Comparison of ENCODE assay signal across 1 cellular context in genomic region chr20:51562334-51563140, GRCh38.
TF ChIP-seq lines count a peak whose summit lies in the region.

No MANE protein-coding gene starts in this region.

TF ChIP-seq in HepG2, 621 proteins besides CTCF, POLR2A, EP300 and RAD21 (continued from another document and continues in another):
- TF ChIP-seq MAFF (IDR thresholded peaks at IDR 0.05; ENCODE audit: low read depth, low read length) (no peak), HINFP (CRISPR knock-in tag; IDR thresholded peaks at IDR 0.05; ENCODE audit: low read depth) (0 out of 2 replicates have a peak, but pooled peaks have one; percentile 36), ZNF574 (CRISPR knock-in tag; IDR thresholded peaks at IDR 0.05) (peak; percentile 37; the same call in 1 of the 2 replicates), ZNF556 (CRISPR knock-in tag; IDR thresholded peaks at IDR 0.05; ENCODE audit: borderline replicate concordance) (peak; percentile 47; the same call in 1 of the 2 replicates), ZNF800 (CRISPR knock-in tag; IDR thresholded peaks at IDR 0.05) (peak; percentile 100), HIVEP1 (CRISPR knock-in tag; IDR thresholded peaks at IDR 0.05) (no peak; the same call in 1 of the 2 replicates), ZBTB7B (CRISPR knock-in tag; IDR thresholded peaks at IDR 0.05) (peak; percentile 89), GTF3A (CRISPR knock-in tag; conservative IDR thresholded peaks at IDR 0.05) (peak; percentile 89; the same call in 1 of the 2 replicates), ZBTB3 (CRISPR knock-in tag; IDR thresholded peaks at IDR 0.05; ENCODE audit: borderline replicate concordance, low read depth) (peak; percentile 74; the same call in 1 of the 2 replicates), ZBTB46 (CRISPR knock-in tag; IDR thresholded peaks at IDR 0.05; ENCODE audit: borderline replicate concordance) (no peak), MXD3 (CRISPR knock-in tag; IDR thresholded peaks at IDR 0.05) (0 out of 2 replicates have a peak, but pooled peaks have one; percentile 64), ZNF598 (CRISPR knock-in tag; IDR thresholded peaks at IDR 0.05; ENCODE audit: borderline replicate concordance) (no peak), GMEB2 (CRISPR knock-in tag; IDR thresholded peaks at IDR 0.05; ENCODE audit: low read depth) (no peak), ZNF225 (CRISPR knock-in tag; IDR thresholded peaks at IDR 0.05) (no peak), TIGD3 (CRISPR knock-in tag; IDR thresholded peaks at IDR 0.05; ENCODE audit: borderline replicate concordance) (0 out of 2 replicates have a peak, but pooled peaks have one; percentile 59), ZNF740 (CRISPR knock-in tag; IDR thresholded peaks at IDR 0.05) (no peak), CHCHD3 (CRISPR knock-in tag; IDR thresholded peaks at IDR 0.05) (no peak), ZNF547 (CRISPR knock-in tag; IDR thresholded peaks at IDR 0.05) (no peak; the same call in 1 of the 2 replicates), ZNF263 (CRISPR knock-in tag; IDR thresholded peaks at IDR 0.05) (peak; percentile 46; the same call in 1 of the 2 replicates), ZNF646 (CRISPR knock-in tag; IDR thresholded peaks at IDR 0.05) (no peak), ZNF792 (CRISPR knock-in tag; IDR thresholded peaks at IDR 0.05) (no peak), ZNF704 (CRISPR knock-in tag; IDR thresholded peaks at IDR 0.05; ENCODE audit: borderline replicate concordance) (no peak), MNT (IDR thresholded peaks at IDR 0.05) (no peak), ZNF746 (CRISPR knock-in tag; IDR thresholded peaks at IDR 0.05) (no peak), ZFP82 (CRISPR knock-in tag; IDR thresholded peaks at IDR 0.05; ENCODE audit: borderline replicate concordance) (no peak), CBX5 (CRISPR knock-in tag; IDR thresholded peaks at IDR 0.05; ENCODE audit: borderline replicate concordance) (0 out of 2 replicates have a peak, but pooled peaks have one; percentile 15), BORCS8-MEF2B (CRISPR knock-in tag; IDR thresholded peaks at IDR 0.05) (peak; percentile 19; the same call in 1 of the 2 replicates), ATRX (CRISPR knock-in tag; IDR thresholded peaks at IDR 0.05; ENCODE audit: borderline replicate concordance) (no peak), DPF2 (CRISPR knock-in tag; IDR thresholded peaks at IDR 0.05; ENCODE audit: borderline replicate concordance, low read depth) (no peak), ZNF839 (CRISPR knock-in tag; IDR thresholded peaks at IDR 0.05; ENCODE audit: borderline replicate concordance) (peak; percentile 6; the same call in 1 of the 2 replicates)
